13 cellular contexts compared by ENCODE assay signal in genomic region chr2:46856336-46856735, GRCh38. TPM values are rescaled to one million over a fixed set of nuclear protein-coding genes. Genes with fewer than 3 reads are reported as not detected.
DNase-seq lines count a peak whose midpoint lies in the region; ATAC-seq and TF ChIP-seq lines count a peak whose summit lies in the region.
"Had no signal": no experiment of that assay in that cellular context is flagged by ENCODE, and none has a peak within 500 bp of the region (broad histone marks: within the 10 kb centered on the region; RNA-seq: fewer than 3 reads in every experiment).

No MANE protein-coding gene starts in this region.

- H3K4me2 ChIP-seq in PC-9, result peak overlapping the region; percentile 74

- POLR2A ChIA-PET in PC-9 (lab: Charles Lee; ENCODE audit: unreplicated experiment), result interaction anchor here (0.6 to 0.9 kb wide), 4 partner anchors 20 to 471 kb away, joined by 3 to 17 read pairs (median 7); no protein-coding TSS in a partner anchor

- 88% methylated on average over 3 of the region's 3 CpGs for WGBS in suprapubic skin

- H3K9ac ChIP-seq in duodenal mucosa (ENCODE audit: low read depth in 1 of 2, low read length in 2 of 2), result no peak overlapping the region

- H3K4me1 ChIP-seq in PC-9 (replicated peaks; ENCODE audit: insufficient read depth), result peaks cover 70% of the 10 kb centered on the region
- H3K4me1 ChIP-seq in duodenal mucosa (ENCODE audit: control insufficient read depth in 1 of 2, insufficient read depth in 2 of 2, low read length in 2 of 2), result peaks cover 9 to 11% of the 10 kb centered on the region in 2 donors
- peaks cover 29% of the 10 kb centered on the region for H3K4me1 ChIP-seq in suprapubic skin

- H3K4me3 ChIP-seq in PC-9, result no peak overlapping the region; the same call in 1 of the 2 replicates
- H3K4me3 ChIP-seq in duodenal mucosa (ENCODE audit: low read depth in 1 of 2, low read length in 2 of 2), result no peak overlapping the region
- no peak overlapping the region for H3K4me3 ChIP-seq in suprapubic skin
- H3K4me3 ChIP-seq: SK-N-MC, testis had no signal

- no peaks in the 10 kb centered on the region for H3K9me2 ChIP-seq in PC-9 (ENCODE audit: insufficient read depth)

- H3K36me3 ChIP-seq in PC-9 (ENCODE audit: low read depth) (no peaks in the 10 kb centered on the region), duodenal mucosa (ENCODE audit: control insufficient read depth in 1 of 2, insufficient read depth in 2 of 2, low read length in 2 of 2) (no peaks in the 10 kb centered on the region), suprapubic skin (no peaks in the 10 kb centered on the region)

- peak overlapping the region in 2 of 3 experiments; percentile 92 to 94 for H3K27ac Mint-ChIP-seq in nephron
- H3K27ac Mint-ChIP-seq: activated naive CD8-positive, alpha-beta T cell treated with anti-CD3 and anti-CD28 coated beads, Interleukin-2, amount 10 ng/mL, durations not matched to agents 7 days and 5 days had no signal

- H3K27me3 ChIP-seq in PC-9 (ENCODE audit: insufficient read depth, low read depth), result no peaks in the 10 kb centered on the region
- no peaks in the 10 kb centered on the region for H3K27me3 ChIP-seq in duodenal mucosa (ENCODE audit: control insufficient read depth in 1 of 2, insufficient read depth in 2 of 2, low read length in 2 of 2)
- no peaks in the 10 kb centered on the region for H3K27me3 ChIP-seq in suprapubic skin
- H3K27me3 ChIP-seq: testis had no signal

- TF ChIP-seq POLR2A in suprapubic skin (IDR thresholded peaks at IDR 0.05), result no peak

- CTCF ChIA-PET in PC-9 (lab: Charles Lee), result no interaction called here

- H3K9me3 ChIP-seq in PC-9 (ENCODE audit: insufficient read depth, low read depth) (peaks cover 4% of the 10 kb centered on the region; the same call in 1 of the 2 replicates), duodenal mucosa (ENCODE audit: control insufficient read depth in 1 of 2, low read length in 2 of 2) (no peaks in the 10 kb centered on the region), suprapubic skin (no peaks in the 10 kb centered on the region)
- H3K9me3 ChIP-seq: testis had no signal

- no peak for TF ChIP-seq EP300 in suprapubic skin (IDR thresholded peaks at IDR 0.05)

- H4K20me1 ChIP-seq in PC-9 (ENCODE audit: insufficient read depth), result no peaks in the 10 kb centered on the region

- H3K79me2 ChIP-seq in PC-9 (ENCODE audit: low read depth), result no peaks in the 10 kb centered on the region

- no peaks in the 10 kb centered on the region for H3K36me3 Mint-ChIP-seq in nephron (ENCODE audit: low read depth)
- H3K36me3 Mint-ChIP-seq: activated naive CD8-positive, alpha-beta T cell treated with anti-CD3 and anti-CD28 coated beads, Interleukin-2, amount 10 ng/mL, durations not matched to agents 7 days and 5 days had no signal

- TF ChIP-seq CTCF in PC-9 (conservative IDR thresholded peaks at IDR 0.05) (no peak), nephron (IDR thresholded peaks at IDR 0.05; ENCODE audit: unreplicated experiment in 3 of 3) (no peak), suprapubic skin (IDR thresholded peaks at IDR 0.05) (no peak)

- intact Hi-C loops in PC-9 (cut with micrococcal nuclease; ENCODE audit: unreplicated experiment), result loop anchor here (5.0 kb wide), 2 partner anchors 79 to 789 kb away; no protein-coding TSS in a partner anchor

- peaks cover 52% of the 10 kb centered on the region for H3F3A ChIP-seq in PC-9 (ENCODE audit: insufficient read depth, low read depth)

- DNase-seq in PC-9 (peak in 1 of 2 experiments; percentile 14), suprapubic skin (ENCODE audit: low spot score in 2 of 2) (no peak), epidermal melanocyte (ENCODE audit: insufficient read length, low spot score) (no peak), AG08396 (ENCODE audit: low spot score) (no peak)
- DNase-seq: activated naive CD8-positive, alpha-beta T cell treated with anti-CD3 and anti-CD28 coated beads, Interleukin-2, amount 10 ng/mL, durations not matched to agents 7 days and 5 days; activated T-cell treated with anti-CD3 and anti-CD28 coated beads, Interleukin-2, amount 50 U/mL, for 4 hours; NCI-H187; testis had no signal

- ATAC-seq in HG03039 (IDR thresholded peaks at IDR 0.05; ENCODE audit: unreplicated experiment), result no peak
- ATAC-seq: activated T-cell treated with anti-CD3 and anti-CD28 coated beads, Interleukin-2, amount 50 U/mL, for 4 hours had no signal

- no peaks in the 10 kb centered on the region for H3K27me3 Mint-ChIP-seq in nephron (ENCODE audit: low read depth)
- H3K27me3 Mint-ChIP-seq: activated naive CD8-positive, alpha-beta T cell treated with anti-CD3 and anti-CD28 coated beads, Interleukin-2, amount 10 ng/mL, durations not matched to agents 7 days and 5 days had no signal

- peaks cover 47% of the 10 kb centered on the region for H3K4me1 Mint-ChIP-seq in nephron

- no peak overlapping the region for H3K4me3 Mint-ChIP-seq in nephron
- H3K4me3 Mint-ChIP-seq: activated naive CD8-positive, alpha-beta T cell treated with anti-CD3 and anti-CD28 coated beads, Interleukin-2, amount 10 ng/mL, durations not matched to agents 7 days and 5 days; activated T-cell treated with anti-CD3 and anti-CD28 coated beads, Interleukin-2, amount 50 U/mL, for 4 hours had no signal

- TSS peak; percentile 54 for BruUV-seq in PC-9 (replicated peaks; lab: Mats Ljungman, UMichigan)

- H2AFZ ChIP-seq in PC-9, result 0 out of 2 replicates have a peak overlapping the region, but pooled peaks have one; percentile 48

- H3K9me3 Mint-ChIP-seq in nephron, result peaks cover 6% of the 10 kb centered on the region
- H3K9me3 Mint-ChIP-seq: activated naive CD8-positive, alpha-beta T cell treated with anti-CD3 and anti-CD28 coated beads, Interleukin-2, amount 10 ng/mL, durations not matched to agents 7 days and 5 days; activated T-cell treated with anti-CD3 and anti-CD28 coated beads, Interleukin-2, amount 50 U/mL, for 4 hours had no signal

- H3K27ac ChIP-seq in PC-9 (peak overlapping the region; percentile 91), duodenal mucosa (ENCODE audit: low read depth, low read length) (peak overlapping the region; percentile 13), suprapubic skin (peak overlapping the region; percentile 2)
- H3K27ac ChIP-seq: C4-2B, SK-N-MC had no signal

RNA-seq across cellular contexts. Expression of gene MCFD2, which starts 59.3 kb away (rescaled TPM):
- 127 and 163 TPM in 2 replicates for total RNA-seq in PC-9 (2021)
- total RNA-seq in suprapubic skin, result 10 to 100 TPM; 40.5 to 42.4 (median 41.6) TPM

Comparison
In these comparisons a context has a peak if more than half of its experiments do, and no peak if none do; other contexts are left out.
1. H3K27ac ChIP-seq: peak in every context shown above with its lines; median percentile 91 in PC-9; 13 in duodenal mucosa; 2 in suprapubic skin.